8 cellular contexts compared by ENCODE assay signal in genomic region chr12:56723889-56724659, GRCh38. TPM values are rescaled to one million over a fixed set of nuclear protein-coding genes. Genes with fewer than 3 reads are reported as not detected.
DNase-seq lines count a peak whose midpoint lies in the region; ATAC-seq and TF ChIP-seq lines count a peak whose summit lies in the region.

No MANE protein-coding gene starts in this region.

- peak overlapping the region; percentile 100 for H3K9ac ChIP-seq in iPS-15b (ENCODE audit: low read depth, low read length)

- H3K36me3 ChIP-seq in iPS-15b (ENCODE audit: control insufficient read depth, insufficient read depth, low read length), result peaks cover 17% of the 10 kb centered on the region
- H3K36me3 ChIP-seq in gastrocnemius medialis, result peaks cover 0 to 28% of the 10 kb centered on the region in 2 donors

- intact Hi-C loops in gastrocnemius medialis (cut with DNase I; ENCODE audit: low total_unique reads), result loop anchor here (1.0 to 10.0 kb wide), 3 partner anchors 606 to 999 kb away; partner anchors contain the start of genes CD63, MBD6, RDH5 and ZC3H10

- H3K27me3 ChIP-seq in iPS-15b (ENCODE audit: control insufficient read depth, insufficient read depth, low read length), result no peaks in the 10 kb centered on the region
- no peaks in the 10 kb centered on the region for H3K27me3 ChIP-seq in gastrocnemius medialis

- ATAC-seq in gastrocnemius medialis, result peak; percentile 83
- no peak for ATAC-seq in HG03045 (IDR thresholded peaks at IDR 0.05; ENCODE audit: unreplicated experiment)
- no peak for ATAC-seq in GM18909 (IDR thresholded peaks at IDR 0.05; ENCODE audit: poor library complexity, unreplicated experiment)

- peak; percentile 76 to 82 for TF ChIP-seq POLR2A in gastrocnemius medialis (IDR thresholded peaks at IDR 0.05)

- H3K9me3 ChIP-seq in iPS-15b (ENCODE audit: control insufficient read depth, insufficient read depth, low read length) (no peaks in the 10 kb centered on the region), gastrocnemius medialis (no peaks in the 10 kb centered on the region)

- H3K4me3 ChIP-seq in iPS-15b (ENCODE audit: low read depth, low read length) (peak overlapping the region; percentile 100), gastrocnemius medialis (peak overlapping the region; percentile 78 to 99 (median 84))

- TF ChIP-seq CTCF in gastrocnemius medialis (IDR thresholded peaks at IDR 0.05 in 4 of 5, conservative IDR thresholded peaks at IDR 0.05 in 1 of 5), result no peak

- in situ Hi-C loops in gastrocnemius medialis (cut with MboI; ENCODE audit: low sequenced_read_pairs in 4 of 4), result loop anchor here in 2 of 4 donors (10.0 kb wide), 2 partner anchors 79 to 89 kb away; partner anchors contain the start of genes ATP5F1B (in 1 of the 2) and BAZ2A (in 1 of the 2)

- DNase-seq in EL (peak; percentile 64), NAMALWA (ENCODE audit: low spot score) (peak; percentile 52), astrocyte of the hippocampus (ENCODE audit: low read depth, low spot score) (peak; percentile 64), gastrocnemius medialis (peak; percentile 93 to 95), GM19240 (ENCODE audit: insufficient read length, low spot score) (no peak)

- H3K4me1 ChIP-seq in iPS-15b (ENCODE audit: control insufficient read depth, insufficient read depth, low read length) (peaks cover 28% of the 10 kb centered on the region), gastrocnemius medialis (peaks cover 44 to 53% of the 10 kb centered on the region in 2 donors)

- H3K27ac ChIP-seq in gastrocnemius medialis, result peak overlapping the region; percentile 95 to 98 (median 96)

RNA-seq across cellular contexts. Expression of gene NACA, which starts 1.0 kb away (rescaled TPM):
- 100 to 1,000 TPM; 225 to 438 (median 398) TPM for total RNA-seq in gastrocnemius medialis

RNA-seq across cellular contexts. Expression of gene PRIM1, which starts 28.0 kb away (rescaled TPM):
- total RNA-seq in gastrocnemius medialis, result 1 to 10 TPM; 3.2 to 5.9 (median 3.7) TPM

RNA-seq across cellular contexts. Expression of gene PTGES3, which starts 36.0 kb away (rescaled TPM):
- 10 to 100 TPM; 57.2 to 81.4 (median 69.3) TPM for total RNA-seq in gastrocnemius medialis

RNA-seq across cellular contexts. Expression of gene HSD17B6, which starts 39.0 kb away (rescaled TPM):
- 1 to 10 TPM in 3 of 4 donors, not detected in 1; 1.2 to 2.3 (median 1.6) TPM for total RNA-seq in gastrocnemius medialis

Comparison
In these comparisons a context has a peak if more than half of its experiments do, and no peak if none do; other contexts are left out.
1. ATAC-seq: peak in gastrocnemius medialis (2 of 2); none in HG03045 (single experiment) and GM18909 (single experiment).